8 cellular contexts compared by ENCODE assay signal in genomic region chr2:160252278-160252887, GRCh38. TPM values are rescaled to one million over a fixed set of nuclear protein-coding genes. Genes with fewer than 3 reads are reported as not detected.
DNase-seq lines count a peak whose midpoint lies in the region; ATAC-seq and TF ChIP-seq lines count a peak whose summit lies in the region.

No MANE protein-coding gene starts in this region.

- in situ Hi-C loops in SK-MEL-5 (cut with HindIII; ENCODE audit: low pct_unique_long_range_greater_than_20kb, low sequenced_read_pairs): no loop called here

- H3K4me1 Mint-ChIP-seq in CD14-positive monocyte: peaks cover 9% of the 10 kb centered on the region
- no peaks in the 10 kb centered on the region for H3K4me1 Mint-ChIP-seq in activated T-cell treated with anti-CD3 and anti-CD28 coated beads, Interleukin-2, amount 50 U/mL, for 4 hours (ENCODE audit: low read depth)
- no peaks in the 10 kb centered on the region for H3K4me1 Mint-ChIP-seq in immature natural killer cell

- peak overlapping the region in 1 of 7 donors; percentile 13 for H3K27ac Mint-ChIP-seq in CD14-positive monocyte
- H3K27ac Mint-ChIP-seq in immature natural killer cell: no peak overlapping the region

- DNase-seq in CD14-positive monocyte (ENCODE audit: low spot score) (no peak), SK-MEL-5 (ENCODE audit: low read depth, low spot score) (peak; percentile 60), foreskin fibroblast (peak in 1 of 2 donors; percentile 64), sciatic nerve (ENCODE audit: low spot score) (no peak), immature natural killer cell (no peak), substantia nigra (lab: John Stamatoyannopoulos, UW) (no peak)
- no peak for DNase-seq in activated T-cell treated with anti-CD3 and anti-CD28 coated beads, Interleukin-2, amount 50 U/mL, for 4 hours

- no peak overlapping the region for H3K4me3 ChIP-seq in foreskin fibroblast (ENCODE audit: low read depth in 1 of 2, low read length in 2 of 2)

- H3K9me3 Mint-ChIP-seq in CD14-positive monocyte: no peaks in the 10 kb centered on the region
- no peaks in the 10 kb centered on the region for H3K9me3 Mint-ChIP-seq in activated T-cell treated with anti-CD3 and anti-CD28 coated beads, Interleukin-2, amount 50 U/mL, for 4 hours
- H3K9me3 Mint-ChIP-seq in immature natural killer cell: no peaks in the 10 kb centered on the region

- H3K36me3 Mint-ChIP-seq in CD14-positive monocyte (no peaks in the 10 kb centered on the region), immature natural killer cell (no peaks in the 10 kb centered on the region)
- H3K36me3 Mint-ChIP-seq in activated T-cell treated with anti-CD3 and anti-CD28 coated beads, Interleukin-2, amount 50 U/mL, for 4 hours (ENCODE audit: insufficient read depth): no peaks in the 10 kb centered on the region

- ATAC-seq in HG02678 (IDR thresholded peaks at IDR 0.05; ENCODE audit: unreplicated experiment) (peak; percentile 55), sciatic nerve (peak; percentile 59)
- no peak for ATAC-seq in activated T-cell treated with anti-CD3 and anti-CD28 coated beads, Interleukin-2, amount 50 U/mL, for 4 hours

- intact Hi-C loops in CD14-positive monocyte (cut with micrococcal nuclease) (no loop called here), sciatic nerve (cut with DNase I) (loop anchor here (10.0 kb wide), 1 partner anchor 148 kb away; no protein-coding TSS in a partner anchor)

- no peak overlapping the region for H3K27ac ChIP-seq in substantia nigra (ENCODE audit: low read depth, low read length, poor library complexity, severe bottlenecking)

- no peaks in the 10 kb centered on the region for H3K27me3 Mint-ChIP-seq in CD14-positive monocyte (ENCODE audit: low read depth in 3 of 3)
- H3K27me3 Mint-ChIP-seq in activated T-cell treated with anti-CD3 and anti-CD28 coated beads, Interleukin-2, amount 50 U/mL, for 4 hours (ENCODE audit: low read depth): no peaks in the 10 kb centered on the region
- peaks cover 0 to 6% (median 3%) of the 10 kb centered on the region in 3 donors for H3K27me3 Mint-ChIP-seq in immature natural killer cell (ENCODE audit: low read depth in 3 of 3)

- H3K4me3 Mint-ChIP-seq in CD14-positive monocyte: no peak overlapping the region
- no peak overlapping the region for H3K4me3 Mint-ChIP-seq in activated T-cell treated with anti-CD3 and anti-CD28 coated beads, Interleukin-2, amount 50 U/mL, for 4 hours
- no peak overlapping the region for H3K4me3 Mint-ChIP-seq in immature natural killer cell

- TF ChIP-seq CTCF in CD14-positive monocyte (IDR thresholded peaks at IDR 0.05) (peak; percentile 87), foreskin fibroblast (IDR thresholded peaks at IDR 0.05; ENCODE audit: low read depth, low read length) (peak; percentile 72)

RNA-seq across cellular contexts. Expression of gene ITGB6, which starts 52.3 kb away (rescaled TPM):
- polyA plus RNA-seq in CD14-positive monocyte: not detected
- total RNA-seq in SK-MEL-5 (2014; rRNA removed; shearing (Covaris generic)): 0.03 TPM in 1 of 2 replicates, not detected in the other
- polyA plus RNA-seq in SK-MEL-5 (2015; cell fraction: cytosol; rRNA removed): 0.09 and 1.6 TPM in 2 replicates
- 0.65 and 0.84 TPM in 2 replicates for polyA plus RNA-seq in SK-MEL-5 (2015; cell fraction: nucleus; rRNA removed)
- total RNA-seq in sciatic nerve: not detected
- not detected for total RNA-seq in activated T-cell treated with anti-CD3 and anti-CD28 coated beads, Interleukin-2, amount 50 U/mL, for 4 hours
- not detected for polyA plus RNA-seq in immature natural killer cell

Comparison
In these comparisons a context has a peak if more than half of its experiments do, and no peak if none do; other contexts are left out.
1. ATAC-seq: peak in HG02678 (single experiment) and sciatic nerve (single experiment); none in activated T-cell treated with anti-CD3 and anti-CD28 coated beads, Interleukin-2, amount 50 U/mL, for 4 hours (0 of 2).